15 cellular contexts compared by ENCODE assay signal in the genomic region with DNA sequence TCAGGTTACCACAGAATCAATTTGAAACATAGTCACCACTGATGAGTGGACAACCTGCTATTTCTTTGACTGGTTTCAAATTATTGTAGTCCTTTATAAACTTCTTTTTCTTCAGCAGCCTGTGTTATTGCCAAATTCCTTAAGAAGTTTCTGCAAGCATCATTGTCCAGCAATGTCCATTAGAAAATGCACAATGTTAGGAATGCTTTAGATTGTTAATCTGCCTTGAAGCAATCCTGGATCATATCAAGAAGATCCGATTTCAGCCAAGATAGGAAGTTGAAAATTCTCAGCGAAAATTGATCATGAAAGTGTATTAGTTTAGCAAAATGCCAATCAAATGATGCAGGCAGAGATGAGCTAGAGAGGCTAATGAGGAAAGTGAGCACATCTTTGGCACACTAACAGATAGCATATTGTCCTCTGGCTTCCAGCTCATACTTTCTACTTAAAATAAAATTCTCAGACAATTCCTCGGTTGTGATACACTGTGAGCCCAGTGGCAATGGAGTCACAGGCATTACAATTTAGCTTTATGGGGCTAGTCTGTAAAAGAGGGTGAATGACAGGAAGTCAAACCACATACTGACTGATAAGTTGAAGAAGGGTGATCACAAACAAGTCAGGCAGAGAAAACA.
DNase-seq lines count a peak whose midpoint lies in the region; ATAC-seq, FAIRE-seq and TF ChIP-seq lines count a peak whose summit lies in the region.
"Had no signal": no experiment of that assay in that cellular context is flagged by ENCODE, and none has a peak within 500 bp of the region (broad histone marks: within the 10 kb centered on the region; RNA-seq: fewer than 3 reads in every experiment).

No MANE protein-coding gene starts in this region.

- no peak overlapping the region for H2BK15ac ChIP-seq in mesendoderm (replicated peaks; ENCODE audit: low read depth)

- no peak overlapping the region for H3K23ac ChIP-seq in mesendoderm (ENCODE audit: low read length)

- H3K4me1 Mint-ChIP-seq in activated T-helper 1 cell treated with anti-CD3 and anti-CD28 coated beads, Interleukin-12 subunit alpha, Interleukin-12 subunit beta, Interleukin-2, Interleukin-4 antibody, amounts not matched to agents 30 ng/mL and 10 ng/mL and 1 ng/mL, durations not matched to agents 14 hours and 24 hours and 36 hours (ENCODE audit: low read depth): no peaks in the 10 kb centered on the region
- H3K4me1 Mint-ChIP-seq: memory B cell, WTC11 had no signal

- no peak for TF ChIP-seq CTCF in AG09319 (IDR thresholded peaks at IDR 0.05; ENCODE audit: low read depth, low read length)

- H3K27ac Mint-ChIP-seq in activated T-helper 1 cell treated with anti-CD3 and anti-CD28 coated beads, Interleukin-12 subunit alpha, Interleukin-12 subunit beta, Interleukin-2, Interleukin-4 antibody, amounts not matched to agents 30 ng/mL and 10 ng/mL and 1 ng/mL, durations not matched to agents 14 hours and 24 hours and 36 hours: no peak overlapping the region
- H3K27ac Mint-ChIP-seq: activated T-cell treated with anti-CD3 and anti-CD28 coated beads, Interleukin-2, amount 50 U/mL, for 72 hours; CD4-positive, alpha-beta T cell; memory B cell; WTC11 had no signal

- H3K56ac ChIP-seq in mesendoderm (ENCODE audit: low read length): no peak overlapping the region

- H3K27me3 Mint-ChIP-seq in activated T-helper 1 cell treated with anti-CD3 and anti-CD28 coated beads, Interleukin-12 subunit alpha, Interleukin-12 subunit beta, Interleukin-2, Interleukin-4 antibody, amounts not matched to agents 30 ng/mL and 10 ng/mL and 1 ng/mL, durations not matched to agents 14 hours and 24 hours and 36 hours (ENCODE audit: insufficient read depth): no peaks in the 10 kb centered on the region
- H3K27me3 Mint-ChIP-seq: CD4-positive, alpha-beta T cell; memory B cell had no signal

- H3K4me2 ChIP-seq in mesendoderm (ENCODE audit: low read length): no peak overlapping the region

- H3K4me3 ChIP-seq in mesendoderm (ENCODE audit: low read length): no peak overlapping the region
- H3K4me3 ChIP-seq: skin epidermis had no signal

- no peaks in the 10 kb centered on the region for H3K27me3 ChIP-seq in mesendoderm (ENCODE audit: insufficient read depth, low read length, poor library complexity)

- no peak overlapping the region for H2BK120ac ChIP-seq in mesendoderm (ENCODE audit: low read depth, low read length)

- WGBS in mesendoderm (ENCODE audit: extremely low coverage, insufficient coverage, low lambda C conversion rate): no CpG with 5 or more reads among the region's 3 CpGs

- peak; percentile 59 for DNase-seq in AG09319 (ENCODE audit: extremely low read depth, low read depth)
- DNase-seq in LHCN-M2 (ENCODE audit: low read depth): peak; percentile 2
- peak in 12 of 61 donors; percentile 5 to 34 (median 20) for DNase-seq in caudate nucleus (lab: John Stamatoyannopoulos, UW)
- peak; percentile 4 for DNase-seq in mesendoderm
- no peak for DNase-seq in SKM-1 treated with dmso at 0.1 percent for 144 hours (lab: John Stamatoyannopoulos, UW; ENCODE audit: unreplicated experiment)
- no peak for DNase-seq in urothelium cell line (ENCODE audit: low spot score)
- no peak for DNase-seq in activated T-helper 1 cell treated with anti-CD3 and anti-CD28 coated beads, Interleukin-12 subunit alpha, Interleukin-12 subunit beta, Interleukin-2, Interleukin-4 antibody, amounts not matched to agents 30 ng/mL and 10 ng/mL and 1 ng/mL, durations not matched to agents 14 hours and 24 hours and 36 hours (ENCODE audit: low spot score)
- DNase-seq: activated T-cell treated with anti-CD3 and anti-CD28 coated beads, Interleukin-2, amount 50 U/mL, for 72 hours; CD4-positive, alpha-beta T cell; NCI-H2081 had no signal

- H3K4me1 ChIP-seq in mesendoderm (ENCODE audit: control insufficient read depth, low read depth, low read length): no peaks in the 10 kb centered on the region

- intact Hi-C loops in activated T-helper 1 cell treated with anti-CD3 and anti-CD28 coated beads, Interleukin-12 subunit alpha, Interleukin-12 subunit beta, Interleukin-2, Interleukin-4 antibody, amounts not matched to agents 30 ng/mL and 10 ng/mL and 1 ng/mL, durations not matched to agents 14 hours and 24 hours and 36 hours (cut with micrococcal nuclease): no loop called here

- no peak overlapping the region for H4K8ac ChIP-seq in mesendoderm (ENCODE audit: low read depth, low read length)

- H3K27ac ChIP-seq in caudate nucleus (ENCODE audit: low read depth, low read length): peak overlapping the region; percentile 20
- no peak overlapping the region for H3K27ac ChIP-seq in mesendoderm (ENCODE audit: low read depth, low read length)
- H3K27ac ChIP-seq: skin epidermis had no signal

- no peak overlapping the region for H4K5ac ChIP-seq in mesendoderm (ENCODE audit: low read length)

- no peak for ATAC-seq in HG03432 (IDR thresholded peaks at IDR 0.05; ENCODE audit: unreplicated experiment)
- ATAC-seq: activated T-cell treated with anti-CD3 and anti-CD28 coated beads, Interleukin-2, amount 50 U/mL, for 72 hours; WTC11 had no signal

- H3K79me1 ChIP-seq in mesendoderm (ENCODE audit: low read length): no peaks in the 10 kb centered on the region

- H2AK5ac ChIP-seq in mesendoderm (ENCODE audit: low read length): no peak overlapping the region

- no peaks in the 10 kb centered on the region for H3K9me3 Mint-ChIP-seq in activated T-helper 1 cell treated with anti-CD3 and anti-CD28 coated beads, Interleukin-12 subunit alpha, Interleukin-12 subunit beta, Interleukin-2, Interleukin-4 antibody, amounts not matched to agents 30 ng/mL and 10 ng/mL and 1 ng/mL, durations not matched to agents 14 hours and 24 hours and 36 hours
- H3K9me3 Mint-ChIP-seq: activated T-cell treated with anti-CD3 and anti-CD28 coated beads, Interleukin-2, amount 50 U/mL, for 72 hours; CD4-positive, alpha-beta T cell; WTC11 had no signal

- H2BK5ac ChIP-seq in mesendoderm (ENCODE audit: low read length): no peak overlapping the region

- no peaks in the 10 kb centered on the region for H3K36me3 Mint-ChIP-seq in activated T-helper 1 cell treated with anti-CD3 and anti-CD28 coated beads, Interleukin-12 subunit alpha, Interleukin-12 subunit beta, Interleukin-2, Interleukin-4 antibody, amounts not matched to agents 30 ng/mL and 10 ng/mL and 1 ng/mL, durations not matched to agents 14 hours and 24 hours and 36 hours (ENCODE audit: low read depth)
- H3K36me3 Mint-ChIP-seq: memory B cell, WTC11 had no signal

- no peak overlapping the region for H3K4me3 Mint-ChIP-seq in activated T-helper 1 cell treated with anti-CD3 and anti-CD28 coated beads, Interleukin-12 subunit alpha, Interleukin-12 subunit beta, Interleukin-2, Interleukin-4 antibody, amounts not matched to agents 30 ng/mL and 10 ng/mL and 1 ng/mL, durations not matched to agents 14 hours and 24 hours and 36 hours
- H3K4me3 Mint-ChIP-seq: activated T-cell treated with anti-CD3 and anti-CD28 coated beads, Interleukin-2, amount 50 U/mL, for 72 hours; CD4-positive, alpha-beta T cell; memory B cell; WTC11 had no signal

- H3K9ac ChIP-seq in mesendoderm (ENCODE audit: low read length): no peak overlapping the region

- no peak overlapping the region for H3K18ac ChIP-seq in mesendoderm (ENCODE audit: low read length)

- no peak for FAIRE-seq in urothelium cell line (lab: Jason Lieb, UNC)
- FAIRE-seq: GM12891 had no signal

- H3K36me3 ChIP-seq in mesendoderm (ENCODE audit: control insufficient read depth, insufficient read depth, low read length): no peaks in the 10 kb centered on the region

- no peak overlapping the region for H3K4ac ChIP-seq in mesendoderm (ENCODE audit: low read depth, low read length)

- no peaks in the 10 kb centered on the region for H3K79me2 ChIP-seq in mesendoderm (ENCODE audit: control insufficient read depth, insufficient read depth, low read length)

Comparison
In these comparisons a context has a peak if more than half of its experiments do, and no peak if none do; other contexts are left out.
1. DNase-seq: peak in AG09319 (single experiment), LHCN-M2 (single experiment) and mesendoderm (single experiment); none in SKM-1 treated with dmso at 0.1 percent for 144 hours (single experiment), urothelium cell line (single experiment) and activated T-helper 1 cell treated with anti-CD3 and anti-CD28 coated beads, Interleukin-12 subunit alpha, Interleukin-12 subunit beta, Interleukin-2, Interleukin-4 antibody, amounts not matched to agents 30 ng/mL and 10 ng/mL and 1 ng/mL, durations not matched to agents 14 hours and 24 hours and 36 hours (single experiment).